ENCODE assay signal across 31 cellular contexts in the genomic region with DNA sequence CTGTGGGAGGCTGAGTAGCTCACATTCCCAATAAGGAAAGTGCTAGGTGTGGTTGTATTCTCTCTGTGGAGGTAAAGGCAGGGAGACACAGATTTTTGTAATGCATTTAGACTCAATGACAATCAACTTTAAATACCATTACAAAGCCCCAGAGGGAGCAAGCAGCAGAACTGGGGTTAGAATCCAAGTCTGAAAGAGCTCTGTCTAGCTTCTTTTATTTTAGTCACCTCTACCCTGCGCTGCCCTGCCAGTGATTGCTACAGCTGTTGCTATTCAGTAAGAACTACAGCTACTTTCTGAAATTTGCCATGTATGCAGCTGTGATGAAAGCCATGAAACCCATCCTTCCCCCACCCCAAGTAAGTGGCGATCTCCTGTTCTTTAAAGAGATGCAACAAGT.
"Had no signal": no experiment of that assay in that cellular context is flagged by ENCODE, and none has a peak within 500 bp of the region (broad histone marks: within the 10 kb centered on the region; RNA-seq: fewer than 3 reads in every experiment).

No MANE protein-coding gene starts in this region.

- H3K9me3 ChIP-seq: breast epithelium, esophagus muscularis mucosa, left ventricle myocardium inferior, pancreas, prostate gland, suprapubic skin, tibial artery, upper lobe of right lung had no signal

- H3K36me3 Mint-ChIP-seq: activated naive CD4-positive, alpha-beta T cell treated with anti-CD3 and anti-CD28 coated beads, Interleukin-2, amount 50 U/mL, for 72 hours; mesothelial cell of epicardium had no signal

- DNase-seq: activated CD4-positive, alpha-beta T cell treated with anti-CD3 and anti-CD28 coated beads for 1 hour; activated CD8-positive, alpha-beta memory T cell treated with anti-CD3 and anti-CD28 coated beads, Interleukin-2, amount 10 ng/mL, durations not matched to agents 7 days and 5 days; activated CD8-positive, alpha-beta T cell treated with anti-CD3 and anti-CD28 coated beads, Interleukin-2, amount 10 ng/mL, durations not matched to agents 7 days and 5 days; activated naive CD4-positive, alpha-beta T cell; activated T-cell treated with anti-CD3 and anti-CD28 coated beads, Interleukin-2, amount 50 U/mL, for 72 hours; central memory CD4-positive, alpha-beta T cell; foreskin melanocyte; islet precursor cell; left ventricle myocardium inferior; naive thymus-derived CD4-positive, alpha-beta T cell; nucleus accumbens; pancreas; retina; small intestine; stimulated activated CD4-positive, alpha-beta T cell treated with anti-CD3 and anti-CD28 coated beads, Interleukin-1b, Interleukin-23, amount 100 ng/mL, for 48 hours; stimulated activated CD4-positive, alpha-beta T cell treated with anti-CD3 and anti-CD28 coated beads, Interleukin-4, amount 100 ng/mL, for 4 hours; stimulated activated CD8-positive, alpha-beta memory T cell treated with anti-CD3 and anti-CD28 coated beads, Interleukin-4, amount 100 ng/mL, for 48 hours; T-helper 9 cell; tibial artery; upper lobe of right lung; WERI-Rb-1 had no signal

- H3K4me1 ChIP-seq: breast epithelium, left ventricle myocardium inferior, prostate gland, tibial artery, upper lobe of right lung had no signal

- H3K36me3 ChIP-seq: breast epithelium, esophagus muscularis mucosa, left ventricle myocardium inferior, pancreas, prostate gland, suprapubic skin, tibial artery, upper lobe of right lung had no signal

- H3K4me3 Mint-ChIP-seq: activated CD8-positive, alpha-beta memory T cell treated with anti-CD3 and anti-CD28 coated beads, Interleukin-2, amount 10 ng/mL, durations not matched to agents 7 days and 5 days; activated CD8-positive, alpha-beta T cell treated with anti-CD3 and anti-CD28 coated beads, Interleukin-2, amount 10 ng/mL, durations not matched to agents 7 days and 5 days; activated T-cell treated with anti-CD3 and anti-CD28 coated beads, Interleukin-2, amount 50 U/mL, for 72 hours; mesothelial cell of epicardium; naive thymus-derived CD4-positive, alpha-beta T cell; stimulated activated memory B cell treated with anti-CD40 and anti-IgM and Interleukin-4, amounts not matched to agents 10 μg/mL and 1 μg/mL and 100 μg/mL, for 72 hours; T-helper 1 cell treated with Interleukin-12 subunit alpha and Interleukin-12 subunit beta and Interleukin-4 antibody, amounts not matched to agents 30 μg/mL and 1 μg/mL, for 36 hours had no signal

- H3K9me3 Mint-ChIP-seq: activated naive CD4-positive, alpha-beta T cell treated with anti-CD3 and anti-CD28 coated beads, Interleukin-2, amount 50 U/mL, for 72 hours; activated T-cell treated with anti-CD3 and anti-CD28 coated beads, Interleukin-2, amount 50 U/mL, for 72 hours; mesothelial cell of epicardium; stimulated activated memory B cell treated with anti-CD40 and anti-IgM and Interleukin-4, amounts not matched to agents 10 μg/mL and 1 μg/mL and 100 μg/mL, for 72 hours; T-helper 1 cell treated with Interleukin-12 subunit alpha and Interleukin-12 subunit beta and Interleukin-4 antibody, amounts not matched to agents 30 μg/mL and 1 μg/mL, for 36 hours had no signal

- ATAC-seq: activated CD8-positive, alpha-beta memory T cell treated with anti-CD3 and anti-CD28 coated beads, Interleukin-2, amount 10 ng/mL, durations not matched to agents 7 days and 5 days; activated CD8-positive, alpha-beta T cell treated with anti-CD3 and anti-CD28 coated beads, Interleukin-2, amount 10 ng/mL, durations not matched to agents 7 days and 5 days; activated naive CD4-positive, alpha-beta T cell treated with anti-CD3 and anti-CD28 coated beads, Interleukin-2, amount 50 U/mL, for 72 hours; activated T-cell treated with anti-CD3 and anti-CD28 coated beads, Interleukin-2, amount 50 U/mL, for 72 hours; naive thymus-derived CD4-positive, alpha-beta T cell; pancreas; sciatic nerve; stimulated activated memory B cell treated with anti-CD40 and anti-IgM and Interleukin-4, amounts not matched to agents 10 μg/mL and 1 μg/mL and 100 μg/mL, for 72 hours; upper lobe of right lung had no signal

- H3K27ac ChIP-seq: breast epithelium, esophagus muscularis mucosa, left ventricle myocardium inferior, pancreas, prostate gland, suprapubic skin, tibial artery, upper lobe of right lung, WERI-Rb-1 had no signal

- H3K27ac Mint-ChIP-seq: activated CD8-positive, alpha-beta memory T cell treated with anti-CD3 and anti-CD28 coated beads, Interleukin-2, amount 10 ng/mL, durations not matched to agents 7 days and 5 days; activated CD8-positive, alpha-beta T cell treated with anti-CD3 and anti-CD28 coated beads, Interleukin-2, amount 10 ng/mL, durations not matched to agents 7 days and 5 days; activated naive CD4-positive, alpha-beta T cell treated with anti-CD3 and anti-CD28 coated beads, Interleukin-2, amount 50 U/mL, for 72 hours; activated T-cell treated with anti-CD3 and anti-CD28 coated beads, Interleukin-2, amount 50 U/mL, for 72 hours; mesothelial cell of epicardium; naive thymus-derived CD4-positive, alpha-beta T cell; T-helper 1 cell treated with Interleukin-12 subunit alpha and Interleukin-12 subunit beta and Interleukin-4 antibody, amounts not matched to agents 30 μg/mL and 1 μg/mL, for 36 hours had no signal

- H3K27me3 ChIP-seq: breast epithelium, esophagus muscularis mucosa, pancreas, suprapubic skin, tibial artery, upper lobe of right lung had no signal

- H3K27me3 Mint-ChIP-seq: activated CD8-positive, alpha-beta memory T cell treated with anti-CD3 and anti-CD28 coated beads, Interleukin-2, amount 10 ng/mL, durations not matched to agents 7 days and 5 days; naive thymus-derived CD4-positive, alpha-beta T cell; stimulated activated memory B cell treated with anti-CD40 and anti-IgM and Interleukin-4, amounts not matched to agents 10 μg/mL and 1 μg/mL and 100 μg/mL, for 72 hours had no signal

- H3K4me3 ChIP-seq: breast epithelium, esophagus muscularis mucosa, left ventricle myocardium inferior, lung, pancreas, prostate gland, suprapubic skin, tibial artery, upper lobe of right lung had no signal
